ENCODE assay signal across 28 cellular contexts in the genomic region with DNA sequence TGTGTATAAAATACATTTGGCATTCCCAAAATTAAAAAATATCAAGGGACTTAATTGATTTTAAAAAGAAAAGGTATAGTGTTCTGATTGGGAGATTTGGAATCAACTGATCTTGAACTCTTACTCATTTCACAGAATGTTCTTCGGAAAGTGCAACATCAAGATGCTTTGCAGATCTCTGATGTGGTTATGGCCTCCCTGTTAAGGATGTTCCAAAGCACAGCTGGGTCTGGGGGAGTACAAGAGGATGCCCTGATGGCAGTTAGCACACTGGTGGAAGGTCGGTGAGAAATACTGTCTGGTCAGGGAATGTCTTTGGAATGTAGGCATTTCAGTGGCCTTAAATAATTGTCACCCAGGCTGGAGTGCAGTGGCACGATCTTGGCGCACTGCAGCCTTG. TPM values are rescaled to one million over a fixed set of nuclear protein-coding genes. Genes with fewer than 3 reads are reported as not detected.
DNase-seq lines count a peak whose midpoint lies in the region; ATAC-seq, FAIRE-seq and TF ChIP-seq lines count a peak whose summit lies in the region.
"Had no signal": no experiment of that assay in that cellular context is flagged by ENCODE, and none has a peak within 500 bp of the region (broad histone marks: within the 10 kb centered on the region; RNA-seq: fewer than 3 reads in every experiment).

No MANE protein-coding gene starts in this region.

- ATAC-seq in T-helper 17 cell (no peak), K562 (no peak), PC-3 (no peak)
- ATAC-seq: HCT116, SK-N-SH treated with all-trans-retinoic acid at 6 μM for 48 hours had no signal

- H3K27ac ChIP-seq in breast epithelium (no peak overlapping the region), K562 (ENCODE audit: extremely low read depth, low read depth, low read length) (no peak overlapping the region), PC-3 (ENCODE audit: low read length) (no peak overlapping the region)
- H3K27ac ChIP-seq: HL-60, left ventricle myocardium inferior, transverse colon had no signal

- H3K27me3 Mint-ChIP-seq in MCF 10A (ENCODE audit: insufficient read depth, unreplicated experiment), result no peaks in the 10 kb centered on the region
- H3K27me3 Mint-ChIP-seq in T-helper 17 cell, result no peaks in the 10 kb centered on the region
- H3K27me3 Mint-ChIP-seq in type B pancreatic cell, result no peaks in the 10 kb centered on the region

- peaks cover 7% of the 10 kb centered on the region for H3F3A ChIP-seq in PC-3 (ENCODE audit: low read length, unreplicated experiment)

- TF ChIP-seq RAD21 in K562 (CRISPR knock-in tag; conservative IDR thresholded peaks at IDR 0.05 in 1 of 2, IDR thresholded peaks at IDR 0.05 in 1 of 2), result no peak

- H3K36me3 ChIP-seq in breast epithelium, result peaks cover 9% of the 10 kb centered on the region
- peaks cover 99% of the 10 kb centered on the region for H3K36me3 ChIP-seq in K562 (ENCODE audit: control insufficient read depth, insufficient read depth, low read length)
- H3K36me3 ChIP-seq in PC-3 (ENCODE audit: low read depth, low read length), result peaks cover 92% of the 10 kb centered on the region

- H3K79me2 ChIP-seq in K562 (ENCODE audit: control insufficient read depth, insufficient read depth, low read length), result peaks cover 10% of the 10 kb centered on the region; the same call in 2 of the 3 replicates
- H3K79me2 ChIP-seq in PC-3 (ENCODE audit: low read length), result 0 out of 2 replicates have a peak, but pooled peaks cover 4% of the 10 kb centered on the region

- H3K4me1 Mint-ChIP-seq in MCF 10A (ENCODE audit: insufficient read depth, unreplicated experiment), result no peaks in the 10 kb centered on the region
- H3K4me1 Mint-ChIP-seq in T-helper 17 cell, result peaks cover 15% of the 10 kb centered on the region
- no peaks in the 10 kb centered on the region for H3K4me1 Mint-ChIP-seq in type B pancreatic cell (ENCODE audit: unreplicated experiment)

- 79% methylated on average over 4 of the region's 4 CpGs for WGBS in K562 (ENCODE audit: insufficient coverage, low coverage, missing lambda C conversion rate)

- no peaks in the 10 kb centered on the region for H3K9me2 ChIP-seq in PC-3 (replicated peaks; ENCODE audit: low read length)

- POLR2A ChIA-PET in MCF 10A (lab: Yijun Ruan, JAX) (interaction anchor here (1.0 to 1.8 kb wide), 2 partner anchors 9 to 13 kb away, joined by 3 to 9 read pairs; no protein-coding TSS in a partner anchor), K562 (lab: Yijun Ruan, JAX) (interaction anchor here (0.5 to 2.2 kb wide), 6 partner anchors 9 to 49 kb away, joined by 3 to 10 read pairs (median 3); partner anchors contain the start of gene KPNB1), PC-3 (lab: Charles Lee; ENCODE audit: unreplicated experiment) (no interaction called here)

- H3K9ac ChIP-seq in K562 (ENCODE audit: insufficient read depth in 1 of 2, low read depth in 2 of 2, low read length in 2 of 2), result no peak overlapping the region
- H3K9ac ChIP-seq in PC-3 (ENCODE audit: low read length), result no peak overlapping the region

- no peak overlapping the region for H3K4me3 Mint-ChIP-seq in MCF 10A (ENCODE audit: unreplicated experiment)
- H3K4me3 Mint-ChIP-seq in T-helper 17 cell, result no peak overlapping the region
- no peak overlapping the region for H3K4me3 Mint-ChIP-seq in type B pancreatic cell

- H2AFZ ChIP-seq in K562 (ENCODE audit: low read depth, low read length), result no peak overlapping the region
- H2AFZ ChIP-seq in PC-3 (ENCODE audit: low read length), result no peak overlapping the region

- FAIRE-seq in K562 (lab: Jason Lieb, UNC), result no peak
- FAIRE-seq: bronchial epithelial cell, colon had no signal

- BruUV-seq in MCF 10A (replicated peaks; lab: Mats Ljungman, UMichigan), result no TSS peak
- BruUV-seq in K562 (replicated peaks; lab: Mats Ljungman, UMichigan), result no TSS peak
- BruUV-seq in PC-3 (replicated peaks; lab: Mats Ljungman, UMichigan), result no TSS peak

- no peak for DNase-seq in MCF 10A (ENCODE audit: unreplicated experiment)
- DNase-seq in breast epithelium (ENCODE audit: low spot score in 2 of 2), result no peak
- no peak for DNase-seq in T-helper 17 cell
- DNase-seq in K562 (ENCODE audit: extremely low read depth in 1 of 4, low spot score in 3 of 4), result no peak
- DNase-seq in type B pancreatic cell (ENCODE audit: extremely low spot score, unreplicated experiment), result no peak
- no peak for DNase-seq in PC-3
- no peak for DNase-seq in NCI-H526 (lab: John Stamatoyannopoulos, UW)
- DNase-seq: activated gamma-delta T cell; COR-L47; DMS79; effector CD8-positive, alpha-beta T cell; islet precursor cell; left ventricle myocardium inferior; NCI-H146; NCI-H446 treated with DMSO at 0.1 percent for 48 hours; stimulated activated CD4-positive, alpha-beta T cell treated with anti-CD3 and anti-CD28 coated beads, Interleukin-1b, Interleukin-23, amount 100 ng/mL, for 48 hours; transverse colon had no signal

- H3K4me3 ChIP-seq in breast epithelium (no peak overlapping the region), K562 (no peak overlapping the region), PC-3 (ENCODE audit: low read length) (no peak overlapping the region)
- H3K4me3 ChIP-seq: left ventricle myocardium inferior, smooth muscle cell, transverse colon had no signal

- no peak for TF ChIP-seq CTCF in MCF 10A (IDR thresholded peaks at IDR 0.05; ENCODE audit: unreplicated experiment)
- no peak for TF ChIP-seq CTCF in breast epithelium (IDR thresholded peaks at IDR 0.05)
- no peak for TF ChIP-seq CTCF in K562 (IDR thresholded peaks at IDR 0.05 in 2 of 3, conservative IDR thresholded peaks at IDR 0.05 in 1 of 3; ENCODE audit: insufficient read depth in 2 of 3, low read depth in 1 of 3, low read length in 3 of 3)
- no peak for TF ChIP-seq CTCF in type B pancreatic cell (conservative IDR thresholded peaks at IDR 0.05)
- no peak for TF ChIP-seq CTCF in PC-3 (conservative IDR thresholded peaks at IDR 0.05; ENCODE audit: low read depth, low read length)

- H4K20me1 ChIP-seq in K562 (replicated peaks; ENCODE audit: control insufficient read depth, insufficient read depth, low read length), result no peaks in the 10 kb centered on the region; the same call in 1 of the 2 replicates
- peaks cover 35% of the 10 kb centered on the region for H4K20me1 ChIP-seq in PC-3 (ENCODE audit: low read length)

- H3K9me3 ChIP-seq in breast epithelium (no peaks in the 10 kb centered on the region), T-helper 17 cell (ENCODE audit: control insufficient read depth, low read length, poor library complexity, severe bottlenecking) (no peaks in the 10 kb centered on the region), K562 (replicated peaks; ENCODE audit: control insufficient read depth, insufficient read depth, low read depth, low read length) (no peaks in the 10 kb centered on the region), PC-3 (ENCODE audit: low read length) (no peaks in the 10 kb centered on the region)
- H3K9me3 ChIP-seq: left ventricle myocardium inferior, transverse colon had no signal

- H3K9me3 Mint-ChIP-seq in MCF 10A (ENCODE audit: unreplicated experiment), result no peaks in the 10 kb centered on the region
- H3K9me3 Mint-ChIP-seq in type B pancreatic cell, result no peaks in the 10 kb centered on the region

- intact Hi-C loops in MCF 10A (cut with micrococcal nuclease) (no loop called here), breast epithelium (cut with DNase I; ENCODE audit: low total_unique reads) (no loop called here), K562 (cut with micrococcal nuclease) (no loop called here), PC-3 (cut with micrococcal nuclease) (no loop called here)

- CTCF ChIA-PET in MCF 10A (lab: Yijun Ruan, JAX), result interaction anchor here (0.6 to 1.9 kb wide), 4 partner anchors 10 to 312 kb away, joined by 3 to 14 read pairs (median 4); no protein-coding TSS in a partner anchor
- CTCF ChIA-PET in K562 (lab: Yijun Ruan, JAX; ENCODE audit: low intra/inter-chr PET ratio), result no interaction called here
- CTCF ChIA-PET in PC-3 (lab: Charles Lee), result no interaction called here

- H3K36me3 Mint-ChIP-seq in MCF 10A (ENCODE audit: insufficient read depth, unreplicated experiment) (peaks cover 98% of the 10 kb centered on the region), T-helper 17 cell (ENCODE audit: low read depth) (peaks cover 4% of the 10 kb centered on the region), type B pancreatic cell (peaks cover 50% of the 10 kb centered on the region)

- H3K27me3 ChIP-seq in breast epithelium (no peaks in the 10 kb centered on the region), K562 (ENCODE audit: control insufficient read depth in 2 of 2, insufficient read depth in 2 of 2, low read length in 2 of 2) (no peaks in the 10 kb centered on the region), PC-3 (ENCODE audit: low read length) (no peaks in the 10 kb centered on the region)
- H3K27me3 ChIP-seq: transverse colon had no signal

- TF ChIP-seq POLR2A in breast epithelium (IDR thresholded peaks at IDR 0.05) (no peak), K562 (conservative IDR thresholded peaks at IDR 0.05) (0 out of 2 replicates have a peak, but pooled peaks have one; percentile 6)

- H3K27ac Mint-ChIP-seq in MCF 10A (ENCODE audit: low read depth, unreplicated experiment), result peak overlapping the region; percentile 19
- H3K27ac Mint-ChIP-seq in T-helper 17 cell, result peak overlapping the region; percentile 19
- peak overlapping the region; percentile 7 for H3K27ac Mint-ChIP-seq in type B pancreatic cell

- H3K4me1 ChIP-seq in breast epithelium, result no peaks in the 10 kb centered on the region
- H3K4me1 ChIP-seq in K562 (replicated peaks in 1 of 2; ENCODE audit: control insufficient read depth in 2 of 2, insufficient read depth in 2 of 2, low read length in 2 of 2), result no peaks in the 10 kb centered on the region
- no peaks in the 10 kb centered on the region for H3K4me1 ChIP-seq in PC-3 (ENCODE audit: insufficient read depth, low read length)
- H3K4me1 ChIP-seq: transverse colon had no signal

- TF ChIP-seq EP300 in K562 (IDR thresholded peaks at IDR 0.05; ENCODE audit: low read length), result no peak

- H3K9me1 ChIP-seq in K562 (ENCODE audit: control insufficient read depth, insufficient read depth, low read length), result no peaks in the 10 kb centered on the region

- in situ Hi-C loops in K562 (cut with MboI), result no loop called here

- H3K4me2 ChIP-seq in K562 (ENCODE audit: insufficient read depth, low read length), result no peak overlapping the region
- no peak overlapping the region for H3K4me2 ChIP-seq in PC-3 (ENCODE audit: low read length)
- H3K4me2 ChIP-seq: smooth muscle cell had no signal

RNA-seq across cellular contexts. Expression of gene TBKBP1, which starts 19.5 kb away (rescaled TPM):
- total RNA-seq in MCF 10A (2022), result 0.40 and 1.5 TPM in 2 replicates
- 10 to 100 TPM in 1 of 3 donors, 1 to 10 TPM in 2; 4.5 to 11.5 (median 8.3) TPM for total RNA-seq in breast epithelium
- total RNA-seq in T-helper 17 cell, result 1 to 10 TPM; 2.4 to 2.6 TPM
- total RNA-seq in K562 (2011; cell fraction: chromatin; rRNA removed; ENCODE audit: low replicate concordance), result 12.3 and 22.7 TPM in 2 replicates
- total RNA-seq in K562 (2011; cell fraction: nucleolus; rRNA removed), result 11.2 and 11.4 TPM in 2 replicates
- total RNA-seq in K562 (2011; cell fraction: nucleoplasm; rRNA removed), result 9.2 and 10.6 TPM in 2 replicates
- 10.6 and 14.7 TPM in 2 replicates for total RNA-seq in K562 (2014; rRNA removed)
- total RNA-seq in K562 (2014; rRNA removed; fragmentation: Illumina TruSeq; extraction: Trizol), result 3.7 and 4.4 TPM in 2 replicates
- 4.7 and 5.1 TPM in 2 replicates for total RNA-seq in K562 (2015; rRNA removed; fragmentation: Illumina TruSeq; extraction: Trizol)
- total RNA-seq in K562 (2021), result 12.5 and 15.6 TPM in 2 replicates
- polyA plus RNA-seq in K562 (2011; rRNA removed), result 7.2 and 8.7 TPM in 2 replicates
- polyA plus RNA-seq in K562 (2011; cell fraction: cytosol; rRNA removed), result 4.8 and 9.7 TPM in 2 replicates
- 23.1 and 27.9 TPM in 2 replicates for polyA plus RNA-seq in K562 (2011; cell fraction: nucleus; rRNA removed)
- 10.5 and 13.8 TPM in 2 replicates for polyA plus RNA-seq in K562 (2012)
- 6.8 and 11.4 TPM in 2 replicates for polyA plus RNA-seq in K562 (2014; fragmentation: Illumina TruSeq; extraction: Trizol)
- under 1 TPM; 0.03 to 0.08 TPM for polyA plus RNA-seq in K562 (2014; fragmentation: Nextera tagmentation; extraction: Ambion mirVana)
- 12.9 and 13.0 TPM in 2 replicates for polyA plus RNA-seq in K562 (2014; rRNA removed)
- polyA minus RNA-seq in K562 (2011; rRNA and poly(A)+ RNA removed), result 5.9 and 7.0 TPM in 2 replicates
- 5.4 and 7.0 TPM in 2 replicates for polyA minus RNA-seq in K562 (2011; cell fraction: cytosol; rRNA and poly(A)+ RNA removed)
- polyA minus RNA-seq in K562 (2011; cell fraction: nucleus; rRNA and poly(A)+ RNA removed), result 2.6 and 3.9 TPM in 2 replicates
- total RNA-seq in type B pancreatic cell (ENCODE audit: low replicate concordance), result 10.5 and 19.7 TPM in 2 replicates
- total RNA-seq in PC-3 (2014; rRNA removed), result 9.0 and 12.8 TPM in 2 replicates

RNA-seq across cellular contexts. Expression of gene KPNB1, which starts 24.8 kb away (rescaled TPM):
- total RNA-seq in MCF 10A (2022) (522 and 609 TPM in 2 replicates), breast epithelium (100 to 1,000 TPM; 148 to 238 (median 189) TPM), T-helper 17 cell (100 to 1,000 TPM; 183 to 196 TPM), K562 (2014; rRNA removed) (271 and 293 TPM in 2 replicates), K562 (2014; rRNA removed; fragmentation: Illumina TruSeq; extraction: Trizol) (396 and 433 TPM in 2 replicates), K562 (2015; rRNA removed; fragmentation: Illumina TruSeq; extraction: Trizol) (339 and 354 TPM in 2 replicates), K562 (2021) (591 and 622 TPM in 2 replicates), type B pancreatic cell (ENCODE audit: low replicate concordance) (300 and 372 TPM in 2 replicates), PC-3 (2014; rRNA removed) (390 and 437 TPM in 2 replicates)
- 346 and 425 TPM in 2 replicates for total RNA-seq in K562 (2011; cell fraction: chromatin; rRNA removed; ENCODE audit: low replicate concordance)
- total RNA-seq in K562 (2011; cell fraction: nucleolus; rRNA removed), result 99.4 and 109 TPM in 2 replicates
- total RNA-seq in K562 (2011; cell fraction: nucleoplasm; rRNA removed), result 177 and 202 TPM in 2 replicates
- polyA plus RNA-seq in K562 (2011; rRNA removed) (331 and 369 TPM in 2 replicates), K562 (2014; fragmentation: Illumina TruSeq; extraction: Trizol) (515 and 528 TPM in 2 replicates), K562 (2014; fragmentation: Nextera tagmentation; extraction: Ambion mirVana) (100 to 1,000 TPM; 154 to 176 TPM), K562 (2014; rRNA removed) (271 and 316 TPM in 2 replicates)
- polyA plus RNA-seq in K562 (2011; cell fraction: cytosol; rRNA removed), result 220 and 227 TPM in 2 replicates
- 164 and 211 TPM in 2 replicates for polyA plus RNA-seq in K562 (2011; cell fraction: nucleus; rRNA removed)
- 290 and 376 TPM in 2 replicates for polyA plus RNA-seq in K562 (2012)
- polyA minus RNA-seq in K562 (2011; rRNA and poly(A)+ RNA removed), result 493 and 515 TPM in 2 replicates
- 213 and 271 TPM in 2 replicates for polyA minus RNA-seq in K562 (2011; cell fraction: cytosol; rRNA and poly(A)+ RNA removed)
- polyA minus RNA-seq in K562 (2011; cell fraction: nucleus; rRNA and poly(A)+ RNA removed), result 42.3 and 74.8 TPM in 2 replicates

RNA-seq across cellular contexts. Expression of gene TBX21, which starts 58.5 kb away (rescaled TPM):
- total RNA-seq in MCF 10A (2022) (not detected in 2 replicates), breast epithelium (1 to 10 TPM in 2 of 3 donors, under 1 TPM in 1; 0.33 to 1.8 (median 1.0) TPM), T-helper 17 cell (1 to 10 TPM; 7.9 to 8.8 TPM), K562 (2014; rRNA removed) (not detected in 2 replicates), K562 (2014; rRNA removed; fragmentation: Illumina TruSeq; extraction: Trizol) (not detected in 2 replicates), K562 (2015; rRNA removed; fragmentation: Illumina TruSeq; extraction: Trizol) (not detected in 2 replicates), K562 (2021) (0.07 and 0.18 TPM in 2 replicates), type B pancreatic cell (ENCODE audit: low replicate concordance) (not detected in 2 replicates), PC-3 (2014; rRNA removed) (not detected in 2 replicates)
- not detected in 2 replicates for total RNA-seq in K562 (2011; cell fraction: chromatin; rRNA removed; ENCODE audit: low replicate concordance)
- not detected in 2 replicates for total RNA-seq in K562 (2011; cell fraction: nucleolus; rRNA removed)
- total RNA-seq in K562 (2011; cell fraction: nucleoplasm; rRNA removed), result not detected in 2 replicates
- polyA plus RNA-seq in K562 (2011; rRNA removed) (not detected in 2 replicates), K562 (2014; fragmentation: Illumina TruSeq; extraction: Trizol) (not detected in 2 replicates), K562 (2014; fragmentation: Nextera tagmentation; extraction: Ambion mirVana) (not detected), K562 (2014; rRNA removed) (not detected in 2 replicates)
- not detected in 2 replicates for polyA plus RNA-seq in K562 (2011; cell fraction: cytosol; rRNA removed)
- polyA plus RNA-seq in K562 (2011; cell fraction: nucleus; rRNA removed), result not detected in 2 replicates
- polyA plus RNA-seq in K562 (2012), result not detected in 2 replicates
- not detected in 2 replicates for polyA minus RNA-seq in K562 (2011; rRNA and poly(A)+ RNA removed)
- polyA minus RNA-seq in K562 (2011; cell fraction: cytosol; rRNA and poly(A)+ RNA removed), result not detected in 2 replicates
- not detected in 2 replicates for polyA minus RNA-seq in K562 (2011; cell fraction: nucleus; rRNA and poly(A)+ RNA removed)
- total RNA-seq: bronchial epithelial cell, epithelial cell of proximal tubule, LHCN-M2, osteocyte, renal cortical epithelial cell, smooth muscle cell had no signal
- polyA plus RNA-seq: BJ, smooth muscle cell had no signal
